ENCODE assay signal across 15 cellular contexts in the genomic region with DNA sequence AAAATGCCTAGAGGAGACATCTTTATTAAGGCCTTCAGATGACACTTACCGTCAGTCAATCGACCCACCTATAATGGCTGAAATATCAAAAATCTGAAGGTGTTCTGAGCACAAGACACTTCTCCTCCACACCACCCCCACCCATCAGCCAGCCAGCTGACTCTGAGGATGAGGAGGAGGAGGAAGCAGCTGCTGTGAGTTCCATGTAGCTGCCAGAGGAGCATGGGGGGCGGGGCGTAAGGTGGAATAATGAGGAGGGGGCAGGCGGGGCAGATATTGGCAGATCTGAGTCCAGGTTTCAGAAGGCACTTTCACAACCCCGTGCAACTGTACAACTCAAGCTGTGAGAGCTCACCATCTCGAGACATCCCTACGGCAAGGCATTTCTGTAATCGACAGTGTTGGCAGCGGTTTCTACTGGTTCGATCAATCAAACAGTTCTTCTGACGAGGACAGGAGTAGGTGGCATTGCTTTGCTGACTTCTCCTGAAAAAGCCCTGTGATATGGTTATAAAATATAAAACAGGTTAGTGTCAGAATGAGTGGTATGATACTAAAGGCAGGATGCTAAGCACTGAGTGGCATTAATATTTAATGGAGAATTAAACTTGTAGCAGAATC. TPM values are rescaled to one million over a fixed set of nuclear protein-coding genes. Genes with fewer than 3 reads are reported as not detected.
DNase-seq lines count a peak whose midpoint lies in the region; ATAC-seq and TF ChIP-seq lines count a peak whose summit lies in the region.
"Had no signal": no experiment of that assay in that cellular context is flagged by ENCODE, and none has a peak within 500 bp of the region (broad histone marks: within the 10 kb centered on the region; RNA-seq: fewer than 3 reads in every experiment).

No MANE protein-coding gene starts in this region.

- no peak overlapping the region for H3K4me3 Mint-ChIP-seq in CD4-positive, alpha-beta T cell
- peak overlapping the region; percentile 33 for H3K4me3 Mint-ChIP-seq in T-helper 17 cell
- H3K4me3 Mint-ChIP-seq in naive thymus-derived CD8-positive, alpha-beta T cell = peak overlapping the region in 2 of 10 donors; percentile 4 to 29
- no peak overlapping the region for H3K4me3 Mint-ChIP-seq in stimulated activated effector memory CD8-positive, alpha-beta T cell treated with anti-CD3 and anti-CD28 coated beads, Interleukin-12 subunit alpha, Interleukin-12 subunit beta, amount 100 ng/mL, for 72 hours
- H3K4me3 Mint-ChIP-seq: B cell; CD8-positive, alpha-beta memory T cell; H9 had no signal

- peaks cover 70% of the 10 kb centered on the region for H3K4me1 Mint-ChIP-seq in CD4-positive, alpha-beta T cell (ENCODE audit: low read depth)
- H3K4me1 Mint-ChIP-seq in T-helper 17 cell = peaks cover 53% of the 10 kb centered on the region
- peaks cover 15 to 73% (median 53%) of the 10 kb centered on the region in 4 donors for H3K4me1 Mint-ChIP-seq in naive thymus-derived CD8-positive, alpha-beta T cell
- H3K4me1 Mint-ChIP-seq in stimulated activated effector memory CD8-positive, alpha-beta T cell treated with anti-CD3 and anti-CD28 coated beads, Interleukin-12 subunit alpha, Interleukin-12 subunit beta, amount 100 ng/mL, for 72 hours = peaks cover 55% of the 10 kb centered on the region
- H3K4me1 Mint-ChIP-seq: B cell had no signal

- H3K27me3 ChIP-seq in CD4-positive, alpha-beta T cell (ENCODE audit: control insufficient read depth, insufficient read depth, low read length) = no peaks in the 10 kb centered on the region

- no peaks in the 10 kb centered on the region for H3K9me3 Mint-ChIP-seq in CD4-positive, alpha-beta T cell
- no peaks in the 10 kb centered on the region for H3K9me3 Mint-ChIP-seq in naive thymus-derived CD8-positive, alpha-beta T cell
- no peaks in the 10 kb centered on the region for H3K9me3 Mint-ChIP-seq in stimulated activated effector memory CD8-positive, alpha-beta T cell treated with anti-CD3 and anti-CD28 coated beads, Interleukin-12 subunit alpha, Interleukin-12 subunit beta, amount 100 ng/mL, for 72 hours
- H3K9me3 Mint-ChIP-seq: CD8-positive, alpha-beta memory T cell; H9 had no signal

- no peaks in the 10 kb centered on the region for H3K27me3 Mint-ChIP-seq in CD4-positive, alpha-beta T cell
- no peaks in the 10 kb centered on the region for H3K27me3 Mint-ChIP-seq in T-helper 17 cell
- H3K27me3 Mint-ChIP-seq in naive thymus-derived CD8-positive, alpha-beta T cell = no peaks in the 10 kb centered on the region
- H3K27me3 Mint-ChIP-seq: B cell had no signal

- intact Hi-C loops in CD4-positive, alpha-beta T cell (cut with DNase I, micrococcal nuclease) = loop anchor here in 1 of 2 experiments (5.0 kb wide), 1 partner anchor 152 kb away; no protein-coding TSS in a partner anchor
- intact Hi-C loops in left ventricle myocardium superior (cut with micrococcal nuclease) = no loop called here

- no peak for TF ChIP-seq CTCF in CD4-positive, alpha-beta T cell (IDR thresholded peaks at IDR 0.05)

- no peak for DNase-seq in CD4-positive, alpha-beta T cell
- no peak for DNase-seq in T-helper 17 cell
- no peak for DNase-seq in naive thymus-derived CD8-positive, alpha-beta T cell
- DNase-seq in stimulated activated effector memory CD8-positive, alpha-beta T cell treated with anti-CD3 and anti-CD28 coated beads, Interleukin-12 subunit alpha, Interleukin-12 subunit beta, amount 100 ng/mL, for 72 hours (ENCODE audit: low spot score in 2 of 2) = no peak
- no peak for DNase-seq in NOMO-1 treated with dmso at 0.1 percent for 144 hours (lab: John Stamatoyannopoulos, UW; ENCODE audit: unreplicated experiment)
- no peak for DNase-seq in left ventricle myocardium superior
- no peak for DNase-seq in NCI-H1930 (lab: John Stamatoyannopoulos, UW)
- DNase-seq: C1 segment of cervical spinal cord; Caco-2; CD8-positive, alpha-beta memory T cell; DND-41; GDM1; GOT3; H9 had no signal

- H3K36me3 Mint-ChIP-seq in CD4-positive, alpha-beta T cell (ENCODE audit: low read depth) = peaks cover 89% of the 10 kb centered on the region
- H3K36me3 Mint-ChIP-seq in T-helper 17 cell (ENCODE audit: low read depth) = peaks cover 18% of the 10 kb centered on the region
- H3K36me3 Mint-ChIP-seq in naive thymus-derived CD8-positive, alpha-beta T cell = peaks cover 4 to 67% (median 12%) of the 10 kb centered on the region in 3 donors
- H3K36me3 Mint-ChIP-seq in stimulated activated effector memory CD8-positive, alpha-beta T cell treated with anti-CD3 and anti-CD28 coated beads, Interleukin-12 subunit alpha, Interleukin-12 subunit beta, amount 100 ng/mL, for 72 hours = peaks cover 98% of the 10 kb centered on the region

- CTCF ChIA-PET in CD4-positive, alpha-beta T cell (lab: Charles Lee) = no interaction called here

- ATAC-seq in CD4-positive, alpha-beta T cell (ENCODE audit: poor library complexity) = no peak
- peak; percentile 5 for ATAC-seq in T-helper 17 cell
- ATAC-seq in naive thymus-derived CD8-positive, alpha-beta T cell = no peak
- ATAC-seq in stimulated activated effector memory CD8-positive, alpha-beta T cell treated with anti-CD3 and anti-CD28 coated beads, Interleukin-12 subunit alpha, Interleukin-12 subunit beta, amount 100 ng/mL, for 72 hours = no peak
- ATAC-seq in left ventricle myocardium superior = no peak

- H3K27ac Mint-ChIP-seq in CD4-positive, alpha-beta T cell = peak overlapping the region; percentile 45
- peak overlapping the region; percentile 94 for H3K27ac Mint-ChIP-seq in T-helper 17 cell
- peak overlapping the region in 7 of 10 donors; percentile 18 to 93 (median 59) for H3K27ac Mint-ChIP-seq in naive thymus-derived CD8-positive, alpha-beta T cell
- peak overlapping the region; percentile 34 for H3K27ac Mint-ChIP-seq in stimulated activated effector memory CD8-positive, alpha-beta T cell treated with anti-CD3 and anti-CD28 coated beads, Interleukin-12 subunit alpha, Interleukin-12 subunit beta, amount 100 ng/mL, for 72 hours
- H3K27ac Mint-ChIP-seq: B cell, H9 had no signal

- H3K9me3 ChIP-seq in CD4-positive, alpha-beta T cell (ENCODE audit: control insufficient read depth, low read length) = no peaks in the 10 kb centered on the region
- no peaks in the 10 kb centered on the region for H3K9me3 ChIP-seq in T-helper 17 cell (ENCODE audit: control insufficient read depth, low read length, poor library complexity, severe bottlenecking)
- H3K9me3 ChIP-seq: Caco-2 had no signal

- H3K27ac ChIP-seq in CD4-positive, alpha-beta T cell (ENCODE audit: low read depth, low read length) = no peak overlapping the region

- POLR2A ChIA-PET in CD4-positive, alpha-beta T cell (lab: Charles Lee) = interaction anchor here (0.7 to 1.4 kb wide), 2 partner anchors 71 to 160 kb away, joined by 3 to 4 read pairs; no protein-coding TSS in a partner anchor
- POLR2A ChIA-PET in naive thymus-derived CD8-positive, alpha-beta T cell (lab: Charles Lee) = no interaction called here

RNA-seq across cellular contexts. Expression of gene ICE2, which starts 35.4 kb away (rescaled TPM):
- 10 to 100 TPM; 20.4 to 23.4 TPM for total RNA-seq in CD4-positive, alpha-beta T cell
- 10 to 100 TPM; 32.9 to 39.8 TPM for total RNA-seq in T-helper 17 cell
- total RNA-seq in naive thymus-derived CD8-positive, alpha-beta T cell = 10 to 100 TPM; 64.2 to 70.4 TPM
- polyA plus RNA-seq in naive thymus-derived CD8-positive, alpha-beta T cell = 10 to 100 TPM; 68.6 to 71.4 (median 69.2) TPM
- 23.0 TPM for total RNA-seq in left ventricle myocardium superior

Comparison
In these comparisons a context has a peak if more than half of its experiments do, and no peak if none do; other contexts are left out.
1. H3K27ac Mint-ChIP-seq: peak in every context shown above with its lines; median percentile 94 in T-helper 17 cell; 59 in naive thymus-derived CD8-positive, alpha-beta T cell; 45 in CD4-positive, alpha-beta T cell; 34 in stimulated activated effector memory CD8-positive, alpha-beta T cell treated with anti-CD3 and anti-CD28 coated beads, Interleukin-12 subunit alpha, Interleukin-12 subunit beta, amount 100 ng/mL, for 72 hours.